Comparison of ENCODE assay signal across 8 cellular contexts in genomic region chrX:69060631-69061408, GRCh38.
DNase-seq lines count a peak whose midpoint lies in the region; TF ChIP-seq lines count a peak whose summit lies in the region.

No MANE protein-coding gene starts in this region.

- H3K36me3 Mint-ChIP-seq in osteocyte (ENCODE audit: unreplicated experiment): no peaks in the 10 kb centered on the region

- H3K4me1 Mint-ChIP-seq in osteocyte (ENCODE audit: unreplicated experiment): no peaks in the 10 kb centered on the region

- H3K9me3 ChIP-seq in MM.1S (replicated peaks; ENCODE audit: insufficient read depth, low read length): no peaks in the 10 kb centered on the region

- H3K27ac ChIP-seq in RWPE1 (no peak overlapping the region), MM.1S (ENCODE audit: low read length) (no peak overlapping the region)

- no peak overlapping the region for H3K4me3 ChIP-seq in foreskin fibroblast (ENCODE audit: low read depth in 1 of 2, low read length in 2 of 2)
- no peak overlapping the region for H3K4me3 ChIP-seq in MM.1S (ENCODE audit: low read length)

- no peak overlapping the region for H3K4me2 ChIP-seq in MM.1S (ENCODE audit: low read depth, low read length)

- no peaks in the 10 kb centered on the region for H3K27me3 Mint-ChIP-seq in osteocyte (ENCODE audit: unreplicated experiment)

- TF ChIP-seq CTCF in RWPE1 (conservative IDR thresholded peaks at IDR 0.05; ENCODE audit: low read depth): no peak; the same call in 1 of the 2 replicates
- TF ChIP-seq CTCF in foreskin fibroblast (IDR thresholded peaks at IDR 0.05; ENCODE audit: low read depth, low read length): no peak
- peak; percentile 47 for TF ChIP-seq CTCF in osteocyte (IDR thresholded peaks at IDR 0.05)
- no peak for TF ChIP-seq CTCF in MM.1S (IDR thresholded peaks at IDR 0.05; ENCODE audit: low read length)

- no peaks in the 10 kb centered on the region for H4K20me1 ChIP-seq in MM.1S (ENCODE audit: insufficient read depth, low read length)

- peaks cover 7% of the 10 kb centered on the region for H3K9me3 Mint-ChIP-seq in osteocyte (ENCODE audit: unreplicated experiment)

- DNase-seq in EH (ENCODE audit: low read depth) (peak; percentile 23), RWPE1 (ENCODE audit: low spot score) (peak; percentile 25), foreskin fibroblast (peak; percentile 1 to 24), osteocyte (ENCODE audit: extremely low spot score, unreplicated experiment) (peak; percentile 79), activated gamma-delta T cell (lab: John Stamatoyannopoulos, UW) (no peak), Kasumi-1 (lab: John Stamatoyannopoulos, UW) (no peak), MM.1S (no peak), COR-L47 (lab: John Stamatoyannopoulos, UW) (no peak)

- no peaks in the 10 kb centered on the region for H3F3A ChIP-seq in MM.1S (ENCODE audit: insufficient read depth, low read length)

- H3K9me2 ChIP-seq in MM.1S (replicated peaks; ENCODE audit: insufficient read depth, low read length): no peaks in the 10 kb centered on the region

- no peak overlapping the region for H3K27ac Mint-ChIP-seq in osteocyte (ENCODE audit: unreplicated experiment)

- H3K9ac ChIP-seq in MM.1S (ENCODE audit: low read length): no peak overlapping the region

- no peak overlapping the region for H2AFZ ChIP-seq in MM.1S (ENCODE audit: low read length)

- no peak overlapping the region for H3K4me3 Mint-ChIP-seq in osteocyte (ENCODE audit: unreplicated experiment)

- no peaks in the 10 kb centered on the region for H3K27me3 ChIP-seq in MM.1S (replicated peaks; ENCODE audit: insufficient read depth, low read length)

- no peaks in the 10 kb centered on the region for H3K4me1 ChIP-seq in MM.1S (ENCODE audit: low read length)

- no peaks in the 10 kb centered on the region for H3K79me2 ChIP-seq in MM.1S (ENCODE audit: low read length)

- POLR2A ChIA-PET in RWPE1 (lab: Yijun Ruan, JAX; ENCODE audit: low non-redundant PET): interaction anchor here (0.9 kb wide), 1 partner anchor 232 kb away, joined by 7 read pairs; the partner anchor contains the start of gene EFNB1

- H3K36me3 ChIP-seq in MM.1S (replicated peaks; ENCODE audit: insufficient read depth, low read length): no peaks in the 10 kb centered on the region

- CTCF ChIA-PET in RWPE1 (lab: Yijun Ruan, JAX): interaction anchor here (0.7 to 1.7 kb wide), 2 partner anchors 224 to 233 kb away, joined by 5 to 14 read pairs; partner anchors contain the start of gene EFNB1

Comparison
In these comparisons a context has a peak if more than half of its experiments do, and no peak if none do; other contexts are left out.
1. DNase-seq: peak in EH (single experiment), RWPE1 (single experiment), foreskin fibroblast (2 of 2) and osteocyte (single experiment); none in activated gamma-delta T cell (single experiment), Kasumi-1 (0 of 2), MM.1S (single experiment) and COR-L47 (single experiment).